9 cellular contexts compared by ENCODE assay signal in the genomic region with DNA sequence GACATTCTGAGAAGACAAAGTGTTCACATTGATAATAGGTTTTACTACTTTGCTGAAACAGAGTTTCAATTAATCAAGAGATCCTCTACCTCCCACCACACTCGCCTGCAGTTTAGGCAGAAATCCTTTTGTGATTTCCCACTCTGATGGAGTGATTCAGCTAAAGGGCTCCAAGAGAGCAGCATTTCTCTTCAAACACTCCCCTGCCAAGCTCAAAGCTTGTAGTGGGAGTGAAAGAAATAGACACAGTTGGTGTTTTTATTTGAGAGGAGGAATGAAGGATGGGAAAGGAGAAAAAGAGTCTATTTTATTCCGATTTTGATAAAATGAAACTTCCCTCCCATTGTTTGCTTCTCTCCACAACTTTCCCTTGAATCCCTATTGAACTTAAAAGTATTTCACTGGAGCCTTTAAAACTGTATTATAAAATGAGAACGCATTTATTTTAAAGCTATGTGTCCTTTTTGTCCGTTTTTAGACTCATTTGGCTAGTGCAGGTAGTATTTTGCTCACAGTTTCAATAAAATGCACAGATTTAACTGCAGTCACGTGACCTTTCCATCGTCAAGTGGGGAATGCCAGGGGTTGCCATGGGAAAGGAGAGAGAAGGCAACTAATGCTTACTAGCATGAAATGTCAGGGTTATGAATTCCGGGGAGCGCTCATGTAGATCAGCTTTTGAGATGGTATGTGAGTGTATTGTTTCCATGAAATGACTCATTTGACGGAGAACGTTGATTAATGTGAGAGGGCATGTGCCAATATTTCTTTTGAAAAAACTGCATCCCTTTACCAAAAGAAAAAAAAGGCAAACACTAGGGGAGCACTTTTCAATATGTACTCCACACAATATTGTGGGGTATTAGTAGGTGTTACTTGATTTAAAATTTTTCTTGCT. TPM values are rescaled to one million over a fixed set of nuclear protein-coding genes. Genes with fewer than 3 reads are reported as not detected.
DNase-seq lines count a peak whose midpoint lies in the region; ATAC-seq, FAIRE-seq and TF ChIP-seq lines count a peak whose summit lies in the region.
"Had no signal": no experiment of that assay in that cellular context is flagged by ENCODE, and none has a peak within 500 bp of the region (broad histone marks: within the 10 kb centered on the region; RNA-seq: fewer than 3 reads in every experiment).

No MANE protein-coding gene starts in this region.

- H3K4me3 ChIP-seq in fibroblast of pulmonary artery (replicated peaks; ENCODE audit: low read depth, low read length): peak overlapping the region; percentile 43
- H3K4me3 ChIP-seq: prostate gland had no signal

- no peaks in the 10 kb centered on the region for H3K36me3 Mint-ChIP-seq in activated CD4-positive, alpha-beta T cell treated with anti-CD3 and anti-CD28 coated beads, Interleukin-2, amount 10 ng/mL, durations not matched to agents 7 days and 5 days (ENCODE audit: low read depth)

- TF ChIP-seq CTCF in fibroblast of pulmonary artery (IDR thresholded peaks at IDR 0.05; ENCODE audit: low read length, missing control alignments): peak; percentile 45

- no peak for ATAC-seq in HG03520 (IDR thresholded peaks at IDR 0.05; ENCODE audit: unreplicated experiment)

- FAIRE-seq in H54 (lab: Jason Lieb, UNC): peak; percentile 85

- no peak for TF ChIP-seq POLR2A in H54 (IDR thresholded peaks at IDR 0.05; ENCODE audit: low read depth, low read length)

- H3K27ac Mint-ChIP-seq in activated CD4-positive, alpha-beta T cell treated with anti-CD3 and anti-CD28 coated beads, Interleukin-2, amount 10 ng/mL, durations not matched to agents 7 days and 5 days: no peak overlapping the region

- H3K4me3 Mint-ChIP-seq in activated CD4-positive, alpha-beta T cell treated with anti-CD3 and anti-CD28 coated beads, Interleukin-2, amount 10 ng/mL, durations not matched to agents 7 days and 5 days: no peak overlapping the region

- CTCF ChIA-PET in activated CD4-positive, alpha-beta T cell treated with anti-CD3 and anti-CD28 coated beads, Interleukin-2, amount 10 ng/mL, durations not matched to agents 7 days and 5 days (lab: Charles Lee): no interaction called here

- in situ Hi-C loops in SK-MEL-5 (cut with HindIII; ENCODE audit: low pct_unique_long_range_greater_than_20kb, low sequenced_read_pairs): no loop called here

- peaks cover 3% of the 10 kb centered on the region for H3K4me1 Mint-ChIP-seq in activated CD4-positive, alpha-beta T cell treated with anti-CD3 and anti-CD28 coated beads, Interleukin-2, amount 10 ng/mL, durations not matched to agents 7 days and 5 days

- peaks cover 3% of the 10 kb centered on the region for H3K27me3 Mint-ChIP-seq in activated CD4-positive, alpha-beta T cell treated with anti-CD3 and anti-CD28 coated beads, Interleukin-2, amount 10 ng/mL, durations not matched to agents 7 days and 5 days

- POLR2A ChIA-PET in activated CD4-positive, alpha-beta T cell treated with anti-CD3 and anti-CD28 coated beads, Interleukin-2, amount 10 ng/mL, durations not matched to agents 7 days and 5 days (lab: Charles Lee): no interaction called here

- H3K9me3 Mint-ChIP-seq in activated CD4-positive, alpha-beta T cell treated with anti-CD3 and anti-CD28 coated beads, Interleukin-2, amount 10 ng/mL, durations not matched to agents 7 days and 5 days: no peaks in the 10 kb centered on the region

- DNase-seq in H54 (ENCODE audit: insufficient read length, low spot score): peak; percentile 49
- peak; percentile 25 for DNase-seq in SK-MEL-5 (ENCODE audit: low read depth, low spot score)
- DNase-seq in fibroblast of pulmonary artery (ENCODE audit: low read depth): peak; percentile 90
- peak; percentile 64 for DNase-seq in retina
- DNase-seq in effector CD8-positive, alpha-beta T cell (lab: John Stamatoyannopoulos, UW): no peak
- DNase-seq in activated CD4-positive, alpha-beta T cell treated with anti-CD3 and anti-CD28 coated beads, Interleukin-2, amount 10 ng/mL, durations not matched to agents 7 days and 5 days: no peak
- DNase-seq in GDM1 (lab: John Stamatoyannopoulos, UW): no peak

RNA-seq across cellular contexts. Expression of gene OSBPL11, which starts 7.7 kb away (rescaled TPM):
- 4.8 and 6.4 TPM in 2 replicates for total RNA-seq in SK-MEL-5 (2014; rRNA removed; shearing (Covaris generic))
- 4.2 and 7.1 TPM in 2 replicates for polyA plus RNA-seq in SK-MEL-5 (2015; cell fraction: cytosol; rRNA removed)
- 3.4 and 3.8 TPM in 2 replicates for polyA plus RNA-seq in SK-MEL-5 (2015; cell fraction: nucleus; rRNA removed)
- total RNA-seq in activated CD4-positive, alpha-beta T cell treated with anti-CD3 and anti-CD28 coated beads, Interleukin-2, amount 10 ng/mL, durations not matched to agents 7 days and 5 days: 10 to 100 TPM; 12.2 to 13.9 TPM

Comparison
In these comparisons a context has a peak if more than half of its experiments do, and no peak if none do; other contexts are left out.
1. DNase-seq: peak in H54 (single experiment), SK-MEL-5 (single experiment), fibroblast of pulmonary artery (single experiment) and retina (single experiment); none in effector CD8-positive, alpha-beta T cell (single experiment), activated CD4-positive, alpha-beta T cell treated with anti-CD3 and anti-CD28 coated beads, Interleukin-2, amount 10 ng/mL, durations not matched to agents 7 days and 5 days (single experiment) and GDM1 (single experiment).